ENCODE assay signal across 8 cellular contexts in the genomic region with DNA sequence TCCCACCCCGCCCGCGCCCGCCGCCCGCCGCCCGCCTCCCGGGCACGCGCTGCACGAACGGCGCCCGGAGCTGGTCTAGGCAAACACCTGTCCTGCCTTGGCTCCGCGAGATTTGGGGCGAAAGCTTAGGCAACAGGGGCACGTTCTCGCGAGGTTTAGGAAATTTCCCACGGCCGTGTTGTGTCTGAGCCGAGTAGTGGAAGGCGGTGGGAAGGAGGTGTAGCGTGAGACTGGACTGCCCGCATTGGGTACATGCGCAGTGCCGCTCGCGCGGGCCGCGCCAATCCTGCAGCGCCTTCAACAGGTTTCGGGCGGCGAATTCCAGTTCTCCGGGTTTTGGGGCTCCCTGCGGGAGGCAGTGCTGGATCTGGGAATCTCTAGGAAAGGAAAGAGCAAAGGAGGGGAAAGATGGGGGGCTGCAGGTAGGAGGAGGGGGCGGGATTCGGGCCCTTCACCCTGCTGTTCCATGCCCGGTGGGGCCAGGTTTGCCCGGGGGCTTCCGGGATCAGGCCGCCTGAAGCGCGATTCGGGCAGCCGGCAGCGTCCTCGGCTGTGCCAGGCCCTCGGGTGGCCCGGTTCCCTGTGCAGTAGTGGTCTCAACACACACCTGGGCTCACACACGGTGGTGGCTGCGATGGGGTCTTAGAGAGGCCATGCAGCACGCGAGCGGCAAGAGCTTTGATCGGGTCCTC. TPM values are rescaled to one million over a fixed set of nuclear protein-coding genes. Genes with fewer than 3 reads are reported as not detected.
DNase-seq lines count a peak whose midpoint lies in the region; ATAC-seq and TF ChIP-seq lines count a peak whose summit lies in the region.

No MANE protein-coding gene starts in this region.

- no peaks in the 10 kb centered on the region for H3K9me3 ChIP-seq in SK-N-SH
- no peaks in the 10 kb centered on the region for H3K9me3 ChIP-seq in testis

- TF ChIP-seq POLR2A in GM10847 (IDR thresholded peaks at IDR 0.05; ENCODE audit: extremely low read depth, insufficient read length) (peak; percentile 46), testis (IDR thresholded peaks at IDR 0.05) (no peak)

- TF ChIP-seq CTCF in SK-N-SH (IDR thresholded peaks at IDR 0.05) (no peak), omental fat pad (IDR thresholded peaks at IDR 0.05) (no peak), testis (IDR thresholded peaks at IDR 0.05) (peak in 1 of 3 experiments; percentile 32)

- H3K27ac ChIP-seq in SK-N-SH (ENCODE audit: low read depth in 2 of 2, low read length in 1 of 2) (peak overlapping the region; percentile 98), testis (peak overlapping the region; percentile 96 to 97)

- H3K27me3 Mint-ChIP-seq in activated naive CD8-positive, alpha-beta T cell: no peaks in the 10 kb centered on the region

- POLR2A ChIA-PET in SK-N-SH (lab: Yijun Ruan, JAX): interaction anchor here (0.6 to 0.9 kb wide), 2 partner anchors 233 to 681 kb away, joined by 3 read pairs; no protein-coding TSS in a partner anchor

- peaks cover 25% of the 10 kb centered on the region for H3F3A ChIP-seq in SK-N-SH (replicated peaks; ENCODE audit: insufficient read depth)

- H3K4me2 ChIP-seq in SK-N-SH: peak overlapping the region; percentile 100

- no peak; a peak in 1 of 4 replicates for TF ChIP-seq EP300 in SK-N-SH (IDR thresholded peaks at IDR 0.05; ENCODE audit: borderline replicate concordance in 1 of 2, low read depth in 1 of 2, low read length in 1 of 2)

- peaks cover 19% of the 10 kb centered on the region for H4K20me1 ChIP-seq in SK-N-SH (ENCODE audit: insufficient read depth)

- H3K9ac ChIP-seq in SK-N-SH: peak overlapping the region; percentile 96

- DNase-seq in NCI-H1092 (lab: John Stamatoyannopoulos, UW): peak; percentile 100
- peak; percentile 94 for DNase-seq in SK-N-SH
- DNase-seq in glomerular visceral epithelial cell (ENCODE audit: extremely low spot score): peak; percentile 100
- peak; percentile 97 for DNase-seq in omental fat pad (ENCODE audit: low spot score)
- peak; percentile 100 for DNase-seq in testis

- CTCF ChIA-PET in SK-N-SH (lab: Yijun Ruan, JAX): interaction anchor here (1.0 to 2.5 kb wide), 9 partner anchors 10 to 332 kb away, joined by 3 to 9 read pairs (median 4); no protein-coding TSS in a partner anchor

- peaks cover 35% of the 10 kb centered on the region for H3K4me1 Mint-ChIP-seq in activated naive CD8-positive, alpha-beta T cell (ENCODE audit: low read depth)

- under 1% methylated on average over 31 of the region's 60 CpGs for WGBS in SK-N-SH (ENCODE audit: low lambda C conversion rate)
- WGBS in testis, 2 donors: 0% methylated on average over 2 to 57 of the region's 60 CpGs

- peaks cover 3% of the 10 kb centered on the region for H3K36me3 Mint-ChIP-seq in activated naive CD8-positive, alpha-beta T cell

- H3K4me3 ChIP-seq in SK-N-SH (ENCODE audit: low read depth in 2 of 2, low read length in 1 of 2) (peak overlapping the region; percentile 83 to 93), testis (peak overlapping the region; percentile 74 to 85)

- ATAC-seq in HG02610 (IDR thresholded peaks at IDR 0.05; ENCODE audit: unreplicated experiment): peak; percentile 66
- peak; percentile 93 for ATAC-seq in omental fat pad (ENCODE audit: low FRiP score)

- H3K9me2 ChIP-seq in SK-N-SH: no peaks in the 10 kb centered on the region

- intact Hi-C loops in testis (cut with DNase I; ENCODE audit: low total_unique reads): no loop called here

- H3K27me3 ChIP-seq in SK-N-SH (ENCODE audit: insufficient read depth): no peaks in the 10 kb centered on the region
- no peaks in the 10 kb centered on the region for H3K27me3 ChIP-seq in testis

- peak overlapping the region; percentile 99 for H3K4me3 Mint-ChIP-seq in activated naive CD8-positive, alpha-beta T cell

- H3K4me1 ChIP-seq in SK-N-SH (ENCODE audit: control insufficient read depth in 1 of 2, insufficient read depth in 2 of 2, low read depth in 1 of 2, low read length in 1 of 2) (peaks cover 15 to 17% of the 10 kb centered on the region in 2 experiments), testis (peaks cover 10% of the 10 kb centered on the region)

- H3K79me2 ChIP-seq in SK-N-SH (ENCODE audit: insufficient read depth): peaks cover 32% of the 10 kb centered on the region

- H3K9me3 Mint-ChIP-seq in activated naive CD8-positive, alpha-beta T cell (ENCODE audit: low read depth): no peaks in the 10 kb centered on the region

- no peaks in the 10 kb centered on the region for H3K36me3 ChIP-seq in SK-N-SH (replicated peaks in 1 of 2; ENCODE audit: control insufficient read depth in 1 of 2, insufficient read depth in 2 of 2, low read length in 1 of 2)
- no peaks in the 10 kb centered on the region for H3K36me3 ChIP-seq in testis (ENCODE audit: low read depth, missing control alignments)

- peak; percentile 31 for TF ChIP-seq RAD21 in SK-N-SH (IDR thresholded peaks at IDR 0.05; ENCODE audit: low read length)

- H3K27ac Mint-ChIP-seq in activated naive CD8-positive, alpha-beta T cell: peak overlapping the region; percentile 100

- peak overlapping the region; percentile 91 for H2AFZ ChIP-seq in SK-N-SH (ENCODE audit: low read depth)

TF ChIP-seq in SK-N-SH, 30 proteins besides CTCF, POLR2A, EP300 and RAD21 (continues in another document):
- TF ChIP-seq SIN3A (IDR thresholded peaks at IDR 0.05; ENCODE audit: borderline replicate concordance, low read depth, low read length) (peak; percentile 84), RXRA (IDR thresholded peaks at IDR 0.05; ENCODE audit: borderline replicate concordance, low read depth) (no peak), RCOR1 (IDR thresholded peaks at IDR 0.05; ENCODE audit: low read length) (peak; percentile 94), TAF1 (IDR thresholded peaks at IDR 0.05; ENCODE audit: borderline replicate concordance, low read depth, low read length) (no peak), YY1 (IDR thresholded peaks at IDR 0.05; ENCODE audit: low read depth) (0 out of 2 replicates have a peak, but pooled peaks have one; percentile 45), FOSL2 (IDR thresholded peaks at IDR 0.05; ENCODE audit: borderline replicate concordance, low read depth) (no peak), RFX5 (IDR thresholded peaks at IDR 0.05; ENCODE audit: low read length) (peak; percentile 49; the same call in 1 of the 2 replicates), FOXM1 (IDR thresholded peaks at IDR 0.05; ENCODE audit: low read depth) (no peak), ELF1 (IDR thresholded peaks at IDR 0.05) (0 out of 2 replicates have a peak, but pooled peaks have one; percentile 27)
- TF ChIP-seq, protein P1, sequence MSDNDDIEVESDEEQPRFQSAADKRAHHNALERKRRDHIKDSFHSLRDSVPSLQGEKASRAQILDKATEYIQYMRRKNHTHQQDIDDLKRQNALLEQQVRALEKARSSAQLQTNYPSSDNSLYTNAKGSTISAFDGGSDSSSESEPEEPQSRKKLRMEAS (IDR thresholded peaks at IDR 0.05; ENCODE audit: low read depth): peak; percentile 6; the same call in 1 of the 2 replicates
- TF ChIP-seq, protein P2, sequence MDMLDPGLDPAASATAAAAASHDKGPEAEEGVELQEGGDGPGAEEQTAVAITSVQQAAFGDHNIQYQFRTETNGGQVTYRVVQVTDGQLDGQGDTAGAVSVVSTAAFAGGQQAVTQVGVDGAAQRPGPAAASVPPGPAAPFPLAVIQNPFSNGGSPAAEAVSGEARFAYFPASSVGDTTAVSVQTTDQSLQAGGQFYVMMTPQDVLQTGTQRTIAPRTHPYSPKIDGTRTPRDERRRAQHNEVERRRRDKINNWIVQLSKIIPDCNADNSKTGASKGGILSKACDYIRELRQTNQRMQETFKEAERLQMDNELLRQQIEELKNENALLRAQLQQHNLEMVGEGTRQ (IDR thresholded peaks at IDR 0.05; ENCODE audit: borderline replicate concordance, low read depth, low read length): no peak
- TF ChIP-seq, protein P3, sequence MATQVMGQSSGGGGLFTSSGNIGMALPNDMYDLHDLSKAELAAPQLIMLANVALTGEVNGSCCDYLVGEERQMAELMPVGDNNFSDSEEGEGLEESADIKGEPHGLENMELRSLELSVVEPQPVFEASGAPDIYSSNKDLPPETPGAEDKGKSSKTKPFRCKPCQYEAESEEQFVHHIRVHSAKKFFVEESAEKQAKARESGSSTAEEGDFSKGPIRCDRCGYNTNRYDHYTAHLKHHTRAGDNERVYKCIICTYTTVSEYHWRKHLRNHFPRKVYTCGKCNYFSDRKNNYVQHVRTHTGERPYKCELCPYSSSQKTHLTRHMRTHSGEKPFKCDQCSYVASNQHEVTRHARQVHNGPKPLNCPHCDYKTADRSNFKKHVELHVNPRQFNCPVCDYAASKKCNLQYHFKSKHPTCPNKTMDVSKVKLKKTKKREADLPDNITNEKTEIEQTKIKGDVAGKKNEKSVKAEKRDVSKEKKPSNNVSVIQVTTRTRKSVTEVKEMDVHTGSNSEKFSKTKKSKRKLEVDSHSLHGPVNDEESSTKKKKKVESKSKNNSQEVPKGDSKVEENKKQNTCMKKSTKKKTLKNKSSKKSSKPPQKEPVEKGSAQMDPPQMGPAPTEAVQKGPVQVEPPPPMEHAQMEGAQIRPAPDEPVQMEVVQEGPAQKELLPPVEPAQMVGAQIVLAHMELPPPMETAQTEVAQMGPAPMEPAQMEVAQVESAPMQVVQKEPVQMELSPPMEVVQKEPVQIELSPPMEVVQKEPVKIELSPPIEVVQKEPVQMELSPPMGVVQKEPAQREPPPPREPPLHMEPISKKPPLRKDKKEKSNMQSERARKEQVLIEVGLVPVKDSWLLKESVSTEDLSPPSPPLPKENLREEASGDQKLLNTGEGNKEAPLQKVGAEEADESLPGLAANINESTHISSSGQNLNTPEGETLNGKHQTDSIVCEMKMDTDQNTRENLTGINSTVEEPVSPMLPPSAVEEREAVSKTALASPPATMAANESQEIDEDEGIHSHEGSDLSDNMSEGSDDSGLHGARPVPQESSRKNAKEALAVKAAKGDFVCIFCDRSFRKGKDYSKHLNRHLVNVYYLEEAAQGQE (IDR thresholded peaks at IDR 0.05; ENCODE audit: low read depth, low read length): no peak
- TF ChIP-seq, protein P4, sequence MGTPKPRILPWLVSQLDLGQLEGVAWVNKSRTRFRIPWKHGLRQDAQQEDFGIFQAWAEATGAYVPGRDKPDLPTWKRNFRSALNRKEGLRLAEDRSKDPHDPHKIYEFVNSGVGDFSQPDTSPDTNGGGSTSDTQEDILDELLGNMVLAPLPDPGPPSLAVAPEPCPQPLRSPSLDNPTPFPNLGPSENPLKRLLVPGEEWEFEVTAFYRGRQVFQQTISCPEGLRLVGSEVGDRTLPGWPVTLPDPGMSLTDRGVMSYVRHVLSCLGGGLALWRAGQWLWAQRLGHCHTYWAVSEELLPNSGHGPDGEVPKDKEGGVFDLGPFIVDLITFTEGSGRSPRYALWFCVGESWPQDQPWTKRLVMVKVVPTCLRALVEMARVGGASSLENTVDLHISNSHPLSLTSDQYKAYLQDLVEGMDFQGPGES (IDR thresholded peaks at IDR 0.05; ENCODE audit: low read depth, low read length): no peak

RNA-seq across cellular contexts. Expression of a gene that starts 1.2 kb away (rescaled TPM):
- polyA plus RNA-seq in SK-N-SH (2012; rRNA removed): 13.8 and 16.4 TPM in 2 replicates
- 14.2 and 16.3 TPM in 2 replicates for polyA plus RNA-seq in SK-N-SH (2012; cell fraction: cytosol; rRNA removed)
- 29.8 and 46.5 TPM in 2 replicates for polyA plus RNA-seq in SK-N-SH (2012; cell fraction: nucleus; rRNA removed)
- total RNA-seq in omental fat pad: 100 to 1,000 TPM in 3 of 4 donors, 10 to 100 TPM in 1; 94.1 to 129 (median 113) TPM
- 10 to 100 TPM; 57.7 to 75.8 TPM for total RNA-seq in testis
- 71.6 TPM for polyA plus RNA-seq in testis (ENCODE audit: insufficient read depth, low read depth, low replicate concordance)

Comparison
In these comparisons a context has a peak if more than half of its experiments do, and no peak if none do; other contexts are left out.
1. Peak in every context shown above with its lines: DNase-seq, ATAC-seq, H3K4me3 ChIP-seq and H3K27ac ChIP-seq.